ENCODE assay signal across 10 cellular contexts in the genomic region with DNA sequence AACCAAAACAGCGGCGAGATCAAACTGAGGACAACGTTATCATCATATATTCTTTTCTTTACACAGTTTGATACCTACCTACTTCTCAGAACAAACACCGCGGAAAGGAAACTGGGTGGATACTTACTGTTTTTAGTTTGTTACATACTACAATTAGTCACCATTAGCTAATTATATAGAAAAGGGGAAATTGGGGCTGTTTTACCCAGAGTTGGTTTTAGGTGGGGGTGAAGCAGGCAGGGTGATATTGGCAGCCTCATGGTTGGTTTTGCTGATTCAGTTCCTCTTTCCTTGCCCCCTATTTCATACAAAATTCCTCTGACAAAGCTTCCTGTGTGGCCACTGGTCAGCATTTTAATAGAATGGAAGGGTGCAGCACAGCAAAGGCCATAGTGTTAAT.
A peak's percentile ranks its signal among the peaks of the same experiment; 100 is the strongest.
DNase-seq lines count a peak whose midpoint lies in the region; ATAC-seq and TF ChIP-seq lines count a peak whose summit lies in the region.
"Had no signal": no experiment of that assay in that cellular context is flagged by ENCODE, and none has a peak within 500 bp of the region (broad histone marks: within the 10 kb centered on the region; RNA-seq: fewer than 3 reads in every experiment).

No MANE protein-coding gene starts in this region.

- H3K9me3 ChIP-seq in Karpas-422 (ENCODE audit: low read length) (no peaks in the 10 kb centered on the region), gastrocnemius medialis (no peaks in the 10 kb centered on the region)

- H3K27ac Mint-ChIP-seq in memory B cell (peak overlapping the region; percentile 22), GM23338 (no peak overlapping the region)
- H3K27ac Mint-ChIP-seq: nephron progenitor cell had no signal

- TF ChIP-seq POLR2A in gastrocnemius medialis (IDR thresholded peaks at IDR 0.05), result no peak

- in situ Hi-C loops in gastrocnemius medialis (cut with MboI; ENCODE audit: low sequenced_read_pairs in 4 of 4), result no loop called here

- H3K4me3 ChIP-seq in HL-60 (replicated peaks; ENCODE audit: insufficient read depth, low read length), result no peak overlapping the region
- H3K4me3 ChIP-seq in GM23338, result no peak overlapping the region
- H3K4me3 ChIP-seq in Karpas-422 (ENCODE audit: low read length), result no peak overlapping the region
- no peak overlapping the region for H3K4me3 ChIP-seq in gastrocnemius medialis

- peaks cover 2% of the 10 kb centered on the region for H3K36me3 Mint-ChIP-seq in memory B cell
- peaks cover 28% of the 10 kb centered on the region for H3K36me3 Mint-ChIP-seq in GM23338 (ENCODE audit: low read depth)

- ATAC-seq in GM18868 (IDR thresholded peaks at IDR 0.05; ENCODE audit: unreplicated experiment) (peak; percentile 74), HG02571 (IDR thresholded peaks at IDR 0.05; ENCODE audit: unreplicated experiment) (peak; percentile 60), memory B cell (ENCODE audit: low read depth) (peak; percentile 81), GM23338 (no peak), gastrocnemius medialis (no peak)

- H3K4me1 Mint-ChIP-seq in memory B cell (peaks cover 15% of the 10 kb centered on the region), GM23338 (peaks cover 41% of the 10 kb centered on the region)

- TF ChIP-seq CTCF in HL-60 (IDR thresholded peaks at IDR 0.05; ENCODE audit: insufficient read depth, low read length) (no peak), GM23338 (conservative IDR thresholded peaks at IDR 0.05; ENCODE audit: low read depth in 2 of 2) (no peak), gastrocnemius medialis (IDR thresholded peaks at IDR 0.05 in 4 of 5, conservative IDR thresholded peaks at IDR 0.05 in 1 of 5) (no peak)

- H3K9me2 ChIP-seq in GM23338 (ENCODE audit: insufficient read depth), result no peaks in the 10 kb centered on the region
- no peaks in the 10 kb centered on the region for H3K9me2 ChIP-seq in Karpas-422 (replicated peaks; ENCODE audit: insufficient read depth, low read length)

- H4K20me1 ChIP-seq in GM23338 (replicated peaks; ENCODE audit: insufficient read depth), result no peaks in the 10 kb centered on the region
- no peaks in the 10 kb centered on the region for H4K20me1 ChIP-seq in Karpas-422 (ENCODE audit: insufficient read depth, low read depth, low read length)

- H3K27me3 Mint-ChIP-seq in memory B cell (peaks cover 4% of the 10 kb centered on the region), GM23338 (ENCODE audit: insufficient read depth, low read depth, poor library complexity) (peaks cover 10% of the 10 kb centered on the region)

- no peaks in the 10 kb centered on the region for H3K79me2 ChIP-seq in GM23338 (replicated peaks; ENCODE audit: insufficient read depth)
- H3K79me2 ChIP-seq in Karpas-422 (ENCODE audit: low read length), result no peaks in the 10 kb centered on the region

- H3K27ac ChIP-seq in HL-60 (replicated peaks), result no peak overlapping the region
- no peak overlapping the region for H3K27ac ChIP-seq in GM23338 (ENCODE audit: low read depth)
- no peak overlapping the region for H3K27ac ChIP-seq in Karpas-422 (ENCODE audit: low read length)
- no peak overlapping the region for H3K27ac ChIP-seq in gastrocnemius medialis

- H3K4me1 ChIP-seq in GM23338 (ENCODE audit: insufficient read depth) (peaks cover 36% of the 10 kb centered on the region), Karpas-422 (ENCODE audit: low read length) (peaks cover 15% of the 10 kb centered on the region), gastrocnemius medialis (no peaks in the 10 kb centered on the region)

- H3F3A ChIP-seq in GM23338 (replicated peaks; ENCODE audit: low read depth), result no peaks in the 10 kb centered on the region

- H3K36me3 ChIP-seq in GM23338 (ENCODE audit: insufficient read depth) (no peaks in the 10 kb centered on the region), Karpas-422 (ENCODE audit: insufficient read depth, low read length) (no peaks in the 10 kb centered on the region), gastrocnemius medialis (no peaks in the 10 kb centered on the region)

- H3K9me3 Mint-ChIP-seq in memory B cell (no peaks in the 10 kb centered on the region), GM23338 (0 out of 3 replicates have a peak, but pooled peaks cover 3% of the 10 kb centered on the region)

- H2AFZ ChIP-seq in GM23338, result no peak overlapping the region; the same call in 1 of the 2 replicates
- H2AFZ ChIP-seq in Karpas-422 (ENCODE audit: low read length), result no peak overlapping the region

- H3K27me3 ChIP-seq in HL-60 (ENCODE audit: insufficient read depth, poor library complexity, severe bottlenecking), result no peaks in the 10 kb centered on the region
- H3K27me3 ChIP-seq in GM23338 (ENCODE audit: insufficient read depth), result no peaks in the 10 kb centered on the region
- H3K27me3 ChIP-seq in Karpas-422 (ENCODE audit: low read length), result no peaks in the 10 kb centered on the region
- H3K27me3 ChIP-seq in gastrocnemius medialis, result no peaks in the 10 kb centered on the region

- no peak overlapping the region for H3K9ac ChIP-seq in Karpas-422 (ENCODE audit: low read length)

- DNase-seq in HL-60 (ENCODE audit: low read depth in 1 of 2, low spot score in 1 of 2) (peak; percentile 31 to 47), memory B cell (ENCODE audit: low spot score in 2 of 2) (peak in 1 of 2 donors; percentile 7), HuH-7.5 (ENCODE audit: low spot score) (no peak), GM23338 (ENCODE audit: low spot score) (no peak), Karpas-422 (no peak), gastrocnemius medialis (no peak)
- DNase-seq: nephron progenitor cell, T1000 had no signal

- peak overlapping the region; percentile 61 for H3K4me3 Mint-ChIP-seq in memory B cell
- no peak overlapping the region for H3K4me3 Mint-ChIP-seq in GM23338
- H3K4me3 Mint-ChIP-seq: nephron progenitor cell had no signal

- H3K4me2 ChIP-seq in GM23338 (no peak overlapping the region), Karpas-422 (ENCODE audit: low read depth, low read length, poor library complexity, severe bottlenecking) (no peak overlapping the region)

- intact Hi-C loops in gastrocnemius medialis (cut with DNase I; ENCODE audit: low total_unique reads), result no loop called here

TF ChIP-seq in GM23338, 12 proteins besides CTCF, POLR2A, EP300 and RAD21 (continues in another document):
- TF ChIP-seq EZH2 (IDR thresholded peaks at IDR 0.05; ENCODE audit: low read depth, unreplicated experiment), result no peak
- TF ChIP-seq JUNB (IDR thresholded peaks at IDR 0.05; ENCODE audit: unreplicated experiment), result no peak
- TF ChIP-seq, protein P1, sequence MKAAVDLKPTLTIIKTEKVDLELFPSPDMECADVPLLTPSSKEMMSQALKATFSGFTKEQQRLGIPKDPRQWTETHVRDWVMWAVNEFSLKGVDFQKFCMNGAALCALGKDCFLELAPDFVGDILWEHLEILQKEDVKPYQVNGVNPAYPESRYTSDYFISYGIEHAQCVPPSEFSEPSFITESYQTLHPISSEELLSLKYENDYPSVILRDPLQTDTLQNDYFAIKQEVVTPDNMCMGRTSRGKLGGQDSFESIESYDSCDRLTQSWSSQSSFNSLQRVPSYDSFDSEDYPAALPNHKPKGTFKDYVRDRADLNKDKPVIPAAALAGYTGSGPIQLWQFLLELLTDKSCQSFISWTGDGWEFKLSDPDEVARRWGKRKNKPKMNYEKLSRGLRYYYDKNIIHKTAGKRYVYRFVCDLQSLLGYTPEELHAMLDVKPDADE (IDR thresholded peaks at IDR 0.05), result no peak
- no peak for TF ChIP-seq NANOG (IDR thresholded peaks at IDR 0.05; ENCODE audit: borderline replicate concordance)
- TF ChIP-seq CREB1 (CRISPR knock-in tag; IDR thresholded peaks at IDR 0.05; ENCODE audit: low read depth), result no peak
- no peak for TF ChIP-seq POLR2AphosphoS5 (IDR thresholded peaks at IDR 0.05; ENCODE audit: low read depth)
- TF ChIP-seq STAT1 (IDR thresholded peaks at IDR 0.05; ENCODE audit: unreplicated experiment), result no peak
- no peak for TF ChIP-seq EZH2phosphoT487 (IDR thresholded peaks at IDR 0.05; ENCODE audit: unreplicated experiment)
- TF ChIP-seq, protein P2, sequence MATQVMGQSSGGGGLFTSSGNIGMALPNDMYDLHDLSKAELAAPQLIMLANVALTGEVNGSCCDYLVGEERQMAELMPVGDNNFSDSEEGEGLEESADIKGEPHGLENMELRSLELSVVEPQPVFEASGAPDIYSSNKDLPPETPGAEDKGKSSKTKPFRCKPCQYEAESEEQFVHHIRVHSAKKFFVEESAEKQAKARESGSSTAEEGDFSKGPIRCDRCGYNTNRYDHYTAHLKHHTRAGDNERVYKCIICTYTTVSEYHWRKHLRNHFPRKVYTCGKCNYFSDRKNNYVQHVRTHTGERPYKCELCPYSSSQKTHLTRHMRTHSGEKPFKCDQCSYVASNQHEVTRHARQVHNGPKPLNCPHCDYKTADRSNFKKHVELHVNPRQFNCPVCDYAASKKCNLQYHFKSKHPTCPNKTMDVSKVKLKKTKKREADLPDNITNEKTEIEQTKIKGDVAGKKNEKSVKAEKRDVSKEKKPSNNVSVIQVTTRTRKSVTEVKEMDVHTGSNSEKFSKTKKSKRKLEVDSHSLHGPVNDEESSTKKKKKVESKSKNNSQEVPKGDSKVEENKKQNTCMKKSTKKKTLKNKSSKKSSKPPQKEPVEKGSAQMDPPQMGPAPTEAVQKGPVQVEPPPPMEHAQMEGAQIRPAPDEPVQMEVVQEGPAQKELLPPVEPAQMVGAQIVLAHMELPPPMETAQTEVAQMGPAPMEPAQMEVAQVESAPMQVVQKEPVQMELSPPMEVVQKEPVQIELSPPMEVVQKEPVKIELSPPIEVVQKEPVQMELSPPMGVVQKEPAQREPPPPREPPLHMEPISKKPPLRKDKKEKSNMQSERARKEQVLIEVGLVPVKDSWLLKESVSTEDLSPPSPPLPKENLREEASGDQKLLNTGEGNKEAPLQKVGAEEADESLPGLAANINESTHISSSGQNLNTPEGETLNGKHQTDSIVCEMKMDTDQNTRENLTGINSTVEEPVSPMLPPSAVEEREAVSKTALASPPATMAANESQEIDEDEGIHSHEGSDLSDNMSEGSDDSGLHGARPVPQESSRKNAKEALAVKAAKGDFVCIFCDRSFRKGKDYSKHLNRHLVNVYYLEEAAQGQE (IDR thresholded peaks at IDR 0.05; ENCODE audit: unreplicated experiment), result no peak

Comparison
In these comparisons a context has a peak if more than half of its experiments do, and no peak if none do; other contexts are left out.
1. ATAC-seq: peak in GM18868 (single experiment), HG02571 (single experiment) and memory B cell (single experiment); none in GM23338 (single experiment) and gastrocnemius medialis (0 of 2).
2. DNase-seq: peak in HL-60 (2 of 2); none in HuH-7.5 (single experiment), GM23338 (single experiment), Karpas-422 (single experiment) and gastrocnemius medialis (0 of 2).